1 cellular context compared by ENCODE assay signal in genomic region chr17:72338847-72339790, GRCh38.
TF ChIP-seq lines count a peak whose summit lies in the region.

No MANE protein-coding gene starts in this region.

TF ChIP-seq in HepG2, 621 proteins besides CTCF, POLR2A, EP300 and RAD21 (continued from another document and continues in another):
- TF ChIP-seq, protein P1, sequence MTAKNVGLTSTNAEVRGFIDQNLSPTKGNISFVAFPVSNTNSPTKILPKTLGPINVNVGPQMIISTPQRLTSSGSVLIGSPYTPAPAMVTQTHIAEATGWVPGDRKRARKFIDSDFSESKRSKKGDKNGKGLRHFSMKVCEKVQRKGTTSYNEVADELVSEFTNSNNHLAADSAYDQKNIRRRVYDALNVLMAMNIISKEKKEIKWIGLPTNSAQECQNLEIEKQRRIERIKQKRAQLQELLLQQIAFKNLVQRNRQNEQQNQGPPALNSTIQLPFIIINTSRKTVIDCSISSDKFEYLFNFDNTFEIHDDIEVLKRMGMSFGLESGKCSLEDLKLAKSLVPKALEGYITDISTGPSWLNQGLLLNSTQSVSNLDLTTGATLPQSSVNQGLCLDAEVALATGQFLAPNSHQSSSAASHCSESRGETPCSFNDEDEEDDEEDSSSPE (CRISPR knock-in tag; IDR thresholded peaks at IDR 0.05), result no peak
- TF ChIP-seq PAWR (CRISPR knock-in tag; IDR thresholded peaks at IDR 0.05; ENCODE audit: borderline replicate concordance) (no peak), CHD2 (IDR thresholded peaks at IDR 0.05; ENCODE audit: low read depth, low read length) (no peak), ZHX2 (IDR thresholded peaks at IDR 0.05; ENCODE audit: low read depth) (no peak; the same call in 1 of the 2 replicates), ZHX2 (CRISPR knock-in tag; IDR thresholded peaks at IDR 0.05; ENCODE audit: borderline replicate concordance) (no peak), ZMAT3 (CRISPR knock-in tag; conservative IDR thresholded peaks at IDR 0.05) (no peak), ZNF124 (CRISPR knock-in tag; IDR thresholded peaks at IDR 0.05) (no peak), HNF4A (CRISPR knock-in tag; IDR thresholded peaks at IDR 0.05) (no peak), TAF15 (IDR thresholded peaks at IDR 0.05; ENCODE audit: low read depth, low read length, poor library complexity, severe bottlenecking) (no peak), JUND (CRISPR knock-in tag; IDR thresholded peaks at IDR 0.05) (peak; percentile 80), MTA3 (CRISPR knock-in tag; IDR thresholded peaks at IDR 0.05) (no peak), MEIS2 (CRISPR knock-in tag; IDR thresholded peaks at IDR 0.05) (no peak; the same call in 1 of the 2 replicates), KLF6 (CRISPR knock-in tag; IDR thresholded peaks at IDR 0.05) (0 out of 2 replicates have a peak, but pooled peaks have one; percentile 32), ZNF232 (CRISPR knock-in tag; IDR thresholded peaks at IDR 0.05; ENCODE audit: borderline replicate concordance) (no peak), DPF2 (CRISPR knock-in tag; IDR thresholded peaks at IDR 0.05; ENCODE audit: borderline replicate concordance, low read depth) (peak; percentile 14), PITX1 (CRISPR knock-in tag; IDR thresholded peaks at IDR 0.05) (peak; percentile 64), ZBTB20 (CRISPR knock-in tag; IDR thresholded peaks at IDR 0.05; ENCODE audit: borderline replicate concordance, low read depth) (no peak), FOXK2 (IDR thresholded peaks at IDR 0.05) (no peak), ZNF556 (CRISPR knock-in tag; IDR thresholded peaks at IDR 0.05; ENCODE audit: borderline replicate concordance) (peak; percentile 56; the same call in 1 of the 2 replicates), BORCS8-MEF2B (CRISPR knock-in tag; IDR thresholded peaks at IDR 0.05) (no peak), EED (CRISPR knock-in tag; IDR thresholded peaks at IDR 0.05) (no peak), ATF1 (CRISPR knock-in tag; IDR thresholded peaks at IDR 0.05) (peak; percentile 61; the same call in 1 of the 2 replicates), RORA (CRISPR knock-in tag; IDR thresholded peaks at IDR 0.05) (no peak), FOSL1 (CRISPR knock-in tag; IDR thresholded peaks at IDR 0.05; ENCODE audit: borderline replicate concordance) (no peak), MBD4 (IDR thresholded peaks at IDR 0.05; ENCODE audit: borderline replicate concordance, low read length) (no peak), KLF13 (CRISPR knock-in tag; IDR thresholded peaks at IDR 0.05) (no peak), BRD4 (CRISPR knock-in tag; IDR thresholded peaks at IDR 0.05) (peak; percentile 52), AFF4 (CRISPR knock-in tag; IDR thresholded peaks at IDR 0.05) (peak; percentile 68; the same call in 1 of the 2 replicates), HOMEZ (CRISPR knock-in tag; IDR thresholded peaks at IDR 0.05; ENCODE audit: low read depth) (0 out of 2 replicates have a peak, but pooled peaks have one; percentile 37), ZNF160 (CRISPR knock-in tag; IDR thresholded peaks at IDR 0.05) (no peak), SPEN (CRISPR knock-in tag; IDR thresholded peaks at IDR 0.05; ENCODE audit: low read depth) (no peak), TBP (CRISPR knock-in tag; IDR thresholded peaks at IDR 0.05) (no peak; the same call in 1 of the 2 replicates), ZNF264 (CRISPR knock-in tag; IDR thresholded peaks at IDR 0.05) (no peak)
- TF ChIP-seq, protein P2, sequence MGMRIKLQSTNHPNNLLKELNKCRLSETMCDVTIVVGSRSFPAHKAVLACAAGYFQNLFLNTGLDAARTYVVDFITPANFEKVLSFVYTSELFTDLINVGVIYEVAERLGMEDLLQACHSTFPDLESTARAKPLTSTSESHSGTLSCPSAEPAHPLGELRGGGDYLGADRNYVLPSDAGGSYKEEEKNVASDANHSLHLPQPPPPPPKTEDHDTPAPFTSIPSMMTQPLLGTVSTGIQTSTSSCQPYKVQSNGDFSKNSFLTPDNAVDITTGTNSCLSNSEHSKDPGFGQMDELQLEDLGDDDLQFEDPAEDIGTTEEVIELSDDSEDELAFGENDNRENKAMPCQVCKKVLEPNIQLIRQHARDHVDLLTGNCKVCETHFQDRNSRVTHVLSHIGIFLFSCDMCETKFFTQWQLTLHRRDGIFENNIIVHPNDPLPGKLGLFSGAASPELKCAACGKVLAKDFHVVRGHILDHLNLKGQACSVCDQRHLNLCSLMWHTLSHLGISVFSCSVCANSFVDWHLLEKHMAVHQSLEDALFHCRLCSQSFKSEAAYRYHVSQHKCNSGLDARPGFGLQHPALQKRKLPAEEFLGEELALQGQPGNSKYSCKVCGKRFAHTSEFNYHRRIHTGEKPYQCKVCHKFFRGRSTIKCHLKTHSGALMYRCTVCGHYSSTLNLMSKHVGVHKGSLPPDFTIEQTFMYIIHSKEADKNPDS (CRISPR knock-in tag; IDR thresholded peaks at IDR 0.05), result no peak
- TF ChIP-seq, protein P3, sequence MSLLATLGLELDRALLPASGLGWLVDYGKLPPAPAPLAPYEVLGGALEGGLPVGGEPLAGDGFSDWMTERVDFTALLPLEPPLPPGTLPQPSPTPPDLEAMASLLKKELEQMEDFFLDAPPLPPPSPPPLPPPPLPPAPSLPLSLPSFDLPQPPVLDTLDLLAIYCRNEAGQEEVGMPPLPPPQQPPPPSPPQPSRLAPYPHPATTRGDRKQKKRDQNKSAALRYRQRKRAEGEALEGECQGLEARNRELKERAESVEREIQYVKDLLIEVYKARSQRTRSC (CRISPR knock-in tag; IDR thresholded peaks at IDR 0.05; ENCODE audit: low read depth), result no peak
- TF ChIP-seq, protein P4, sequence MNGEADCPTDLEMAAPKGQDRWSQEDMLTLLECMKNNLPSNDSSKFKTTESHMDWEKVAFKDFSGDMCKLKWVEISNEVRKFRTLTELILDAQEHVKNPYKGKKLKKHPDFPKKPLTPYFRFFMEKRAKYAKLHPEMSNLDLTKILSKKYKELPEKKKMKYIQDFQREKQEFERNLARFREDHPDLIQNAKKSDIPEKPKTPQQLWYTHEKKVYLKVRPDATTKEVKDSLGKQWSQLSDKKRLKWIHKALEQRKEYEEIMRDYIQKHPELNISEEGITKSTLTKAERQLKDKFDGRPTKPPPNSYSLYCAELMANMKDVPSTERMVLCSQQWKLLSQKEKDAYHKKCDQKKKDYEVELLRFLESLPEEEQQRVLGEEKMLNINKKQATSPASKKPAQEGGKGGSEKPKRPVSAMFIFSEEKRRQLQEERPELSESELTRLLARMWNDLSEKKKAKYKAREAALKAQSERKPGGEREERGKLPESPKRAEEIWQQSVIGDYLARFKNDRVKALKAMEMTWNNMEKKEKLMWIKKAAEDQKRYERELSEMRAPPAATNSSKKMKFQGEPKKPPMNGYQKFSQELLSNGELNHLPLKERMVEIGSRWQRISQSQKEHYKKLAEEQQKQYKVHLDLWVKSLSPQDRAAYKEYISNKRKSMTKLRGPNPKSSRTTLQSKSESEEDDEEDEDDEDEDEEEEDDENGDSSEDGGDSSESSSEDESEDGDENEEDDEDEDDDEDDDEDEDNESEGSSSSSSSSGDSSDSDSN (CRISPR knock-in tag; IDR thresholded peaks at IDR 0.05), result peak; percentile 37
- TF ChIP-seq, protein P5, sequence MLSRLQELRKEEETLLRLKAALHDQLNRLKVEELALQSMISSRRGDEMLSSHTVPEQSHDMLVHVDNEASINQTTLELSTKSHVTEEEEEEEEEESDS (CRISPR knock-in tag; IDR thresholded peaks at IDR 0.05; ENCODE audit: borderline replicate concordance), result no peak
- TF ChIP-seq, protein P6, sequence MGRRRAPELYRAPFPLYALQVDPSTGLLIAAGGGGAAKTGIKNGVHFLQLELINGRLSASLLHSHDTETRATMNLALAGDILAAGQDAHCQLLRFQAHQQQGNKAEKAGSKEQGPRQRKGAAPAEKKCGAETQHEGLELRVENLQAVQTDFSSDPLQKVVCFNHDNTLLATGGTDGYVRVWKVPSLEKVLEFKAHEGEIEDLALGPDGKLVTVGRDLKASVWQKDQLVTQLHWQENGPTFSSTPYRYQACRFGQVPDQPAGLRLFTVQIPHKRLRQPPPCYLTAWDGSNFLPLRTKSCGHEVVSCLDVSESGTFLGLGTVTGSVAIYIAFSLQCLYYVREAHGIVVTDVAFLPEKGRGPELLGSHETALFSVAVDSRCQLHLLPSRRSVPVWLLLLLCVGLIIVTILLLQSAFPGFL (CRISPR knock-in tag; IDR thresholded peaks at IDR 0.05), result no peak
- TF ChIP-seq, protein P7, sequence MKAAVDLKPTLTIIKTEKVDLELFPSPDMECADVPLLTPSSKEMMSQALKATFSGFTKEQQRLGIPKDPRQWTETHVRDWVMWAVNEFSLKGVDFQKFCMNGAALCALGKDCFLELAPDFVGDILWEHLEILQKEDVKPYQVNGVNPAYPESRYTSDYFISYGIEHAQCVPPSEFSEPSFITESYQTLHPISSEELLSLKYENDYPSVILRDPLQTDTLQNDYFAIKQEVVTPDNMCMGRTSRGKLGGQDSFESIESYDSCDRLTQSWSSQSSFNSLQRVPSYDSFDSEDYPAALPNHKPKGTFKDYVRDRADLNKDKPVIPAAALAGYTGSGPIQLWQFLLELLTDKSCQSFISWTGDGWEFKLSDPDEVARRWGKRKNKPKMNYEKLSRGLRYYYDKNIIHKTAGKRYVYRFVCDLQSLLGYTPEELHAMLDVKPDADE (CRISPR knock-in tag; IDR thresholded peaks at IDR 0.05), result no peak
